In the genomic region with DNA sequence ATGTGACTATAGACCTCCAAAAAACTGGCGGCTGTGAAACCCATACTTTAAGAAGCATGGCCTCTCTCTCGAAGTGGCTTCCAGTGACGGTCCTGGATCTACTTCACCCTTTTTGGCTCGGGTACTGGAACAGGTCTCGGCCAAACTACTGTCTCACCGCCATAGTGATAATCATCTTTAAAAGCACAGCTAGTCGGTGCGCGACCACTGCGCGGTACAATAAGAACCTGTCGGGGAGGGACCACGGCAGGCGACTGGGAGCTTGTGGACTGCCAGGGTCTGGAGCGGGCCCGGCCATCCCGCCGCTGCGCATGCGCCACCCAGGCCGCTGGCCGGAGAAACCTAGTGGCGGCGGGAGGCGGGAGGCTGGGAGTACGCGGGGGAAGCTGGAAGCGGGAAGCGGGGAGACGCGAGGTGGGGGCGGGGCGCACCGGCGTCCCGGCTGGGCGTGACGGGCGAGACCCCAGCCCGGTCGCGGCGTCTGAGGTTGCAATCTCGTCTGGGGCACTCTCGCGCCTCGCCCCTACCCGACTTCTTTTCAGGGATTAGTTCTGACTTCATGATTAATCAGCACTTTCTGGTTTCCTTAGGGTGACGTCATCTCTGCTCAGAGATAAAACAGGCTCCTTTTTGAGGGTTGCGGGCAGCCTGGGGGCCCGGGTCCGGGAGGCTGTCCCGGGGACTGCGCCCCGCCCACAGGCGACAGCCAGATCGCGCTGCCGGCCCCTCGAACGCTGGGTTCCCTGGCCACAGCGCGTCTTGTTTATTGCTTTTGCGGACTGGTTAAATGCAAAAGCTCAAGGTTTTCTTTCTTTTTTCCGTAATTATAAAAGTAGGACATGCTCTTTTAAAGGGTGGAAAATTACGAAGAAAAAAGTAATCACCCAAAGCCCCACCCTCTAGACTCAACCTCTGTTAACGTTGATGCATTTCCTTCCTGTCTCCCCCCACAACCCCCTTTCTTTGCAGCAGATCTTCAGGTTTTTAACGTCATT, we compare ENCODE assay signal across 1 cellular context.
A peak's percentile ranks its signal among the peaks of the same experiment; 100 is the strongest.
TF ChIP-seq lines count a peak whose summit lies in the region.

No MANE protein-coding gene starts in this region.

TF ChIP-seq in HepG2, 621 proteins besides CTCF, POLR2A, EP300 and RAD21 (continued from another document and continues in another):
- TF ChIP-seq KIAA2018 (CRISPR knock-in tag; IDR thresholded peaks at IDR 0.05; ENCODE audit: borderline replicate concordance) (no peak), MXD4 (CRISPR knock-in tag; IDR thresholded peaks at IDR 0.05) (no peak), ZNF333 (CRISPR knock-in tag; IDR thresholded peaks at IDR 0.05; ENCODE audit: borderline replicate concordance) (no peak), ZSCAN25 (CRISPR knock-in tag; IDR thresholded peaks at IDR 0.05) (peak; percentile 81), ADNP (CRISPR knock-in tag; IDR thresholded peaks at IDR 0.05) (no peak), TRIM22 (IDR thresholded peaks at IDR 0.05) (no peak), AGO2 (optimal IDR thresholded peaks at IDR 0.05; ENCODE audit: low read depth, low read length) (no peak), IRX3 (CRISPR knock-in tag; IDR thresholded peaks at IDR 0.05; ENCODE audit: borderline replicate concordance, low read depth) (no peak), KDM5B (CRISPR knock-in tag; IDR thresholded peaks at IDR 0.05; ENCODE audit: borderline replicate concordance) (no peak; the same call in 1 of the 2 replicates), YEATS4 (CRISPR knock-in tag; IDR thresholded peaks at IDR 0.05; ENCODE audit: borderline replicate concordance) (peak; percentile 54), ZNF235 (CRISPR knock-in tag; IDR thresholded peaks at IDR 0.05; ENCODE audit: borderline replicate concordance) (no peak), DPF2 (CRISPR knock-in tag; IDR thresholded peaks at IDR 0.05; ENCODE audit: borderline replicate concordance, low read depth) (no peak), SNRNP70 (IDR thresholded peaks at IDR 0.05; ENCODE audit: low read depth, low read length) (no peak), MLLT10 (CRISPR knock-in tag; IDR thresholded peaks at IDR 0.05) (no peak), ZNF335 (CRISPR knock-in tag; IDR thresholded peaks at IDR 0.05) (no peak), CSRNP1 (CRISPR knock-in tag; IDR thresholded peaks at IDR 0.05) (no peak), SSRP1 (CRISPR knock-in tag; IDR thresholded peaks at IDR 0.05) (no peak), RFX5 (IDR thresholded peaks at IDR 0.05; ENCODE audit: low read depth, low read length) (peak; percentile 43; the same call in 1 of the 2 replicates), ZNF367 (CRISPR knock-in tag; IDR thresholded peaks at IDR 0.05; ENCODE audit: borderline replicate concordance) (no peak), ZNF761 (CRISPR knock-in tag; conservative IDR thresholded peaks at IDR 0.05) (no peak), ISL2 (CRISPR knock-in tag; IDR thresholded peaks at IDR 0.05) (0 out of 2 replicates have a peak, but pooled peaks have one; percentile 36), ZIK1 (CRISPR knock-in tag; IDR thresholded peaks at IDR 0.05; ENCODE audit: borderline replicate concordance, low read depth) (no peak), SMYD3 (CRISPR knock-in tag; IDR thresholded peaks at IDR 0.05) (no peak), ZNF672 (CRISPR knock-in tag; IDR thresholded peaks at IDR 0.05) (no peak), ZNF350 (CRISPR knock-in tag; IDR thresholded peaks at IDR 0.05; ENCODE audit: borderline replicate concordance, low read depth) (no peak; the same call in 1 of the 2 replicates), SNAPC4 (CRISPR knock-in tag; IDR thresholded peaks at IDR 0.05) (no peak), ZNF724P (CRISPR knock-in tag; IDR thresholded peaks at IDR 0.05; ENCODE audit: borderline replicate concordance) (no peak; the same call in 1 of the 2 replicates), SETDB1 (CRISPR knock-in tag; IDR thresholded peaks at IDR 0.05; ENCODE audit: borderline replicate concordance) (no peak)
- TF ChIP-seq, protein P1, sequence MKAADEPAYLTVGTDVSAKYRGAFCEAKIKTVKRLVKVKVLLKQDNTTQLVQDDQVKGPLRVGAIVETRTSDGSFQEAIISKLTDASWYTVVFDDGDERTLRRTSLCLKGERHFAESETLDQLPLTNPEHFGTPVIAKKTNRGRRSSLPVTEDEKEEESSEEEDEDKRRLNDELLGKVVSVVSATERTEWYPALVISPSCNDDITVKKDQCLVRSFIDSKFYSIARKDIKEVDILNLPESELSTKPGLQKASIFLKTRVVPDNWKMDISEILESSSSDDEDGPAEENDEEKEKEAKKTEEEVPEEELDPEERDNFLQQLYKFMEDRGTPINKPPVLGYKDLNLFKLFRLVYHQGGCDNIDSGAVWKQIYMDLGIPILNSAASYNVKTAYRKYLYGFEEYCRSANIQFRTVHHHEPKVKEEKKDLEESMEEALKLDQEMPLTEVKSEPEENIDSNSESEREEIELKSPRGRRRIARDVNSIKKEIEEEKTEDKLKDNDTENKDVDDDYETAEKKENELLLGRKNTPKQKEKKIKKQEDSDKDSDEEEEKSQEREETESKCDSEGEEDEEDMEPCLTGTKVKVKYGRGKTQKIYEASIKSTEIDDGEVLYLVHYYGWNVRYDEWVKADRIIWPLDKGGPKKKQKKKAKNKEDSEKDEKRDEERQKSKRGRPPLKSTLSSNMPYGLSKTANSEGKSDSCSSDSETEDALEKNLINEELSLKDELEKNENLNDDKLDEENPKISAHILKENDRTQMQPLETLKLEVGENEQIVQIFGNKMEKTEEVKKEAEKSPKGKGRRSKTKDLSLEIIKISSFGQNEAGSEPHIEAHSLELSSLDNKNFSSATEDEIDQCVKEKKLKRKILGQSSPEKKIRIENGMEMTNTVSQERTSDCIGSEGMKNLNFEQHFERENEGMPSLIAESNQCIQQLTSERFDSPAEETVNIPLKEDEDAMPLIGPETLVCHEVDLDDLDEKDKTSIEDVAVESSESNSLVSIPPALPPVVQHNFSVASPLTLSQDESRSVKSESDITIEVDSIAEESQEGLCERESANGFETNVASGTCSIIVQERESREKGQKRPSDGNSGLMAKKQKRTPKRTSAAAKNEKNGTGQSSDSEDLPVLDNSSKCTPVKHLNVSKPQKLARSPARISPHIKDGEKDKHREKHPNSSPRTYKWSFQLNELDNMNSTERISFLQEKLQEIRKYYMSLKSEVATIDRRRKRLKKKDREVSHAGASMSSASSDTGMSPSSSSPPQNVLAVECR (CRISPR knock-in tag; IDR thresholded peaks at IDR 0.05; ENCODE audit: borderline replicate concordance) = peak; percentile 63; the same call in 1 of the 2 replicates
- TF ChIP-seq, protein P2, sequence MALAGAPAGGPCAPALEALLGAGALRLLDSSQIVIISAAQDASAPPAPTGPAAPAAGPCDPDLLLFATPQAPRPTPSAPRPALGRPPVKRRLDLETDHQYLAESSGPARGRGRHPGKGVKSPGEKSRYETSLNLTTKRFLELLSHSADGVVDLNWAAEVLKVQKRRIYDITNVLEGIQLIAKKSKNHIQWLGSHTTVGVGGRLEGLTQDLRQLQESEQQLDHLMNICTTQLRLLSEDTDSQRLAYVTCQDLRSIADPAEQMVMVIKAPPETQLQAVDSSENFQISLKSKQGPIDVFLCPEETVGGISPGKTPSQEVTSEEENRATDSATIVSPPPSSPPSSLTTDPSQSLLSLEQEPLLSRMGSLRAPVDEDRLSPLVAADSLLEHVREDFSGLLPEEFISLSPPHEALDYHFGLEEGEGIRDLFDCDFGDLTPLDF (CRISPR knock-in tag; IDR thresholded peaks at IDR 0.05) = no peak; the same call in 1 of the 2 replicates
